ENCODE assay signal across 8 cellular contexts in the genomic region with DNA sequence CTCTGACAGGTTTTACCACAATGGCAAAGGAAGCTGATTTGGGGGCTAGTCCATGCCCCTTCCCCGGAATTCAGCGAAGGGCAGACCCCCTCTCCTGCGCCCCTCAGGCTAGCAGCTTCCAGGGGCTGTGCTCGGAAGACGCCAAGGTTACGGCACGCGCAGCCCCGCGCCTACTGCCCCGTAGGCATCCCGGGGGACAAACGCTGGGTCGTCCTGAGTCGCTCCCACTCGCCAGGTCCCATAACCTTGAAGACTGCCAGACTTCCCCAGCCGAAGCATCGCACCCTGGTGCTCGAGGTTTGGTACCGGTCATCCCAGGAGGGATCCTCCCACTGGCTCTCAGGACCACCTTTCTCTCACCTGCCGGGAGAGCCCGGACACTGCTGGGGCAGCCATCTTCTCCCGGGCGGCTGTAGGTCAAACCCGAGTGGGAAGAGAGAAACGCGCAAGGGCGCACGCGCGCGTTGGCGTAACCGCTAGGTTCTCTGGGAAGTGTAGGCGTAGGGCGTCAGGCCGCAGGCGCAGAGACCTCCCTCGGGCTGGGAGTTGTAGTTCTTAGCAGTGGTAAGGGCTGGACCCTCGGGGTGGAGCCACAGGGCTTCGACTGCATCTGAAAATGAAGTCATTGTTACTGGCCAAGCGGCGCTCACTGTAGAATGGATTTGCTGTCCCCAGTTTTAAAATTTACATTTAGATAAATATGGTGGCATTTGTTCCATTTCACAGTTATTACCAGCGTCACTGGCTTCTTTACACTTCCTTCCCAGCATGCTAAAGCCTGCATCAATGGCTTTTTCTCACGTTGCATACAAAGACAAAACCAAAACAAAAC. TPM values are rescaled to one million over a fixed set of nuclear protein-coding genes. Genes with fewer than 3 reads are reported as not detected.
A peak's percentile ranks its signal among the peaks of the same experiment; 100 is the strongest.
DNase-seq lines count a peak whose midpoint lies in the region; ATAC-seq and TF ChIP-seq lines count a peak whose summit lies in the region.

A gene with protein sequence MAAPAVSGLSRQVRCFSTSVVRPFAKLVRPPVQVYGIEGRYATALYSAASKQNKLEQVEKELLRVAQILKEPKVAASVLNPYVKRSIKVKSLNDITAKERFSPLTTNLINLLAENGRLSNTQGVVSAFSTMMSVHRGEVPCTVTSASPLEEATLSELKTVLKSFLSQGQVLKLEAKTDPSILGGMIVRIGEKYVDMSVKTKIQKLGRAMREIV (minus strand): TSS at position 437 of the 832 bp plus-strand sequence. CDS start 41 bp downstream, at position 396.

- DNase-seq in GM10248 (ENCODE audit: extremely low spot score) (peak; percentile 95), NCI-H1105 (lab: John Stamatoyannopoulos, UW) (peak; percentile 97), SKM-1 treated with dmso at 0.1 percent for 144 hours (lab: John Stamatoyannopoulos, UW; ENCODE audit: unreplicated experiment) (peak; percentile 99), glomerular endothelial cell (ENCODE audit: extremely low read depth, low read depth, low spot score) (peak; percentile 87), occipital lobe (lab: John Stamatoyannopoulos, UW) (peak; percentile 95)

- H3K9me3 Mint-ChIP-seq in activated naive CD8-positive, alpha-beta T cell (ENCODE audit: low read depth) = no peaks in the 10 kb centered on the region

- H3K27ac ChIP-seq in temporal lobe (ENCODE audit: low read depth, low read length) = peak within 1 kb of the TSS; percentile 86

- ATAC-seq in HG02623 (IDR thresholded peaks at IDR 0.05; ENCODE audit: unreplicated experiment) = peak; percentile 97

- no peaks in the 10 kb centered on the region for H3K27me3 Mint-ChIP-seq in activated naive CD8-positive, alpha-beta T cell

- POLR2A ChIA-PET in GM10248 (lab: Yijun Ruan, JAX) = no interaction called here

- peaks cover 33% of the 10 kb centered on the region for H3K4me1 Mint-ChIP-seq in activated naive CD8-positive, alpha-beta T cell (ENCODE audit: low read depth)

- H3K4me3 Mint-ChIP-seq in activated naive CD8-positive, alpha-beta T cell = peak within 1 kb of the TSS; percentile 98

- H3K27ac Mint-ChIP-seq in activated naive CD8-positive, alpha-beta T cell = peak within 1 kb of the TSS; percentile 99

- no peak for TF ChIP-seq CTCF in GM10248 (IDR thresholded peaks at IDR 0.05; ENCODE audit: control extremely low read depth, extremely low read depth, low read depth, missing control alignments)

- H3K36me3 Mint-ChIP-seq in activated naive CD8-positive, alpha-beta T cell = no peaks in the 10 kb centered on the region

- CTCF ChIA-PET in GM10248 (lab: Yijun Ruan, JAX) = interaction anchor here (1.9 to 14.8 kb wide), 2 partner anchors 8 to 433 kb away, joined by 15 to 368 read pairs; no protein-coding TSS in a partner anchor

RNA-seq across cellular contexts. Expression of the gene that starts here (rescaled TPM):
- total RNA-seq in glomerular endothelial cell (168 and 259 TPM in 2 replicates), occipital lobe (154 TPM), temporal lobe (139 TPM)

Comparison
In these comparisons a context has a peak if more than half of its experiments do, and no peak if none do; other contexts are left out.
1. Peak in every context shown above with its lines: DNase-seq, ATAC-seq and H3K27ac ChIP-seq.